20 cellular contexts compared by ENCODE assay signal in genomic region chr17:307741-308507, GRCh38. TPM values are rescaled to one million over a fixed set of nuclear protein-coding genes. Genes with fewer than 3 reads are reported as not detected.
DNase-seq lines count a peak whose midpoint lies in the region; ATAC-seq lines count a peak whose summit lies in the region.
"Had no signal": no experiment of that assay in that cellular context is flagged by ENCODE, and none has a peak within 500 bp of the region (broad histone marks: within the 10 kb centered on the region; RNA-seq: fewer than 3 reads in every experiment).

No MANE protein-coding gene starts in this region.

- no peaks in the 10 kb centered on the region for H3K9me3 Mint-ChIP-seq in effector memory CD8-positive, alpha-beta T cell
- H3K9me3 Mint-ChIP-seq: activated B cell treated with CpG ODN at 0.5 μM for 24 hours; activated CD8-positive, alpha-beta T cell treated with anti-CD3 and anti-CD28 coated beads for 36 hours; HFFc6; T-helper 1 cell treated with Interleukin-12 subunit alpha and Interleukin-12 subunit beta and Interleukin-4 antibody, amounts not matched to agents 30 μg/mL and 1 μg/mL, for 36 hours had no signal

- peak overlapping the region; percentile 83; the same call in 1 of the 2 replicates for H3K4me2 ChIP-seq in BLaER1

- H3K4me1 ChIP-seq in BLaER1: peaks cover 80% of the 10 kb centered on the region

- no peaks in the 10 kb centered on the region for H3K36me3 Mint-ChIP-seq in effector memory CD8-positive, alpha-beta T cell (ENCODE audit: insufficient read depth)

- no peaks in the 10 kb centered on the region for H3K27me3 ChIP-seq in BLaER1
- H3K27me3 ChIP-seq: cardiac muscle cell, stomach had no signal

- H3K27ac Mint-ChIP-seq in effector memory CD8-positive, alpha-beta T cell: peak overlapping the region; percentile 51 to 65
- H3K27ac Mint-ChIP-seq: activated B cell treated with CpG ODN at 0.5 μM for 24 hours; activated CD8-positive, alpha-beta T cell treated with anti-CD3 and anti-CD28 coated beads for 36 hours; HFFc6; T-helper 1 cell treated with Interleukin-12 subunit alpha and Interleukin-12 subunit beta and Interleukin-4 antibody, amounts not matched to agents 30 μg/mL and 1 μg/mL, for 36 hours had no signal

- no peak overlapping the region for H3K4me3 Mint-ChIP-seq in effector memory CD8-positive, alpha-beta T cell
- H3K4me3 Mint-ChIP-seq: activated B cell treated with CpG ODN at 0.5 μM for 24 hours; activated CD8-positive, alpha-beta T cell treated with anti-CD3 and anti-CD28 coated beads for 36 hours; HFFc6; T-helper 1 cell treated with Interleukin-12 subunit alpha and Interleukin-12 subunit beta and Interleukin-4 antibody, amounts not matched to agents 30 μg/mL and 1 μg/mL, for 36 hours had no signal

- no peaks in the 10 kb centered on the region; the same call in 1 of the 2 replicates for H3K36me3 ChIP-seq in BLaER1
- H3K36me3 ChIP-seq: cardiac muscle cell had no signal

- peaks cover 1 to 6% of the 10 kb centered on the region in 2 donors for H3K4me1 Mint-ChIP-seq in effector memory CD8-positive, alpha-beta T cell (ENCODE audit: low read depth in 2 of 2)
- H3K4me1 Mint-ChIP-seq: activated B cell treated with CpG ODN at 0.5 μM for 24 hours had no signal

- no peak for ATAC-seq in effector memory CD8-positive, alpha-beta T cell (replicated peaks)
- ATAC-seq in GM21825 (IDR thresholded peaks at IDR 0.05; ENCODE audit: unreplicated experiment): no peak
- ATAC-seq: activated CD8-positive, alpha-beta T cell treated with anti-CD3 and anti-CD28 coated beads for 36 hours; GM12878; left colon had no signal

- H4K20me1 ChIP-seq in BLaER1: peaks cover 59% of the 10 kb centered on the region

- no peaks in the 10 kb centered on the region for H3K9me3 ChIP-seq in BLaER1
- H3K9me3 ChIP-seq: stomach had no signal

- no peak overlapping the region for H3K9ac ChIP-seq in BLaER1

- no peak for DNase-seq in effector memory CD8-positive, alpha-beta T cell
- DNase-seq in medulla oblongata (ENCODE audit: extremely low spot score): peak; percentile 23
- DNase-seq in retina: peak; percentile 74
- DNase-seq in NCI-H2196 treated with DMSO at 0.1 percent for 48 hours (lab: John Stamatoyannopoulos, UW; ENCODE audit: unreplicated experiment): no peak
- no peak for DNase-seq in NCI-H748 treated with DMSO at 0.1 percent for 48 hours (lab: John Stamatoyannopoulos, UW)
- no peak for DNase-seq in A172 (ENCODE audit: low spot score)
- DNase-seq: activated B cell treated with CpG ODN at 0.5 μM for 24 hours; activated CD8-positive, alpha-beta T cell treated with anti-CD3 and anti-CD28 coated beads for 36 hours; activated T-cell treated with anti-CD3 and anti-CD28 coated beads, Interleukin-2, amount 50 U/mL, for 48 hours; effector CD8-positive, alpha-beta T cell; HFFc6; left colon; NCI-H1436 treated with DMSO at 0.1 percent for 48 hours; NCI-H345; stomach had no signal

- no peak overlapping the region for H3K4me3 ChIP-seq in BLaER1
- H3K4me3 ChIP-seq: cardiac muscle cell, GM12878, stomach had no signal

- H3K27me3 Mint-ChIP-seq in effector memory CD8-positive, alpha-beta T cell: no peaks in the 10 kb centered on the region
- H3K27me3 Mint-ChIP-seq: activated B cell treated with CpG ODN at 0.5 μM for 24 hours; activated CD8-positive, alpha-beta T cell treated with anti-CD3 and anti-CD28 coated beads for 36 hours had no signal

- H3K27ac ChIP-seq in BLaER1: no peak overlapping the region
- H3K27ac ChIP-seq: cardiac muscle cell had no signal

RNA-seq across cellular contexts. Expression of gene RPH3AL, which starts 44.7 kb away (rescaled TPM):
- 3.9 and 6.6 TPM in 2 replicates for total RNA-seq in A172 (2014; rRNA removed; shearing (Covaris generic))

Comparison
In these comparisons a context has a peak if more than half of its experiments do, and no peak if none do; other contexts are left out.
1. DNase-seq: peak in medulla oblongata (single experiment) and retina (single experiment); none in effector memory CD8-positive, alpha-beta T cell (0 of 3), NCI-H2196 treated with DMSO at 0.1 percent for 48 hours (single experiment), NCI-H748 treated with DMSO at 0.1 percent for 48 hours (single experiment) and A172 (single experiment).